Comparison of ENCODE assay signal across 36 cellular contexts in the genomic region with DNA sequence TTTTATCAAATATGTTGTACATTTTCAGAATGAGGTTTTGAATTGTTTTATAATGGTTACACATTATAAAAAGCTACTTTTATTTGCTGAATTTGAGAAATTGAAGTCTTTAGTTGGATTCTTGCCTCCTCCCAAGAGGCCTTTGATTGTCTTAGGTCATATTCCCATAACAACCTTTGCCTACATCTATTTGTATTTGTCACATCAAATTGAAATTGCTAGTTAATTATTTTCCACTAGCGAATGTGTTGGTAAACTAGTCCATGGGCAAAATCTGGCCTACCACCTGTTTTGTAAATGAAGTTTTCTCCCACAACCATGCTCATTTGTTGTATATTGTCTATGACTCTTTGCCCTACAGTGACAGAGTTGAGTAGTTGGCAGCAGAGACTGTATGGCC.
"Had no signal": no experiment of that assay in that cellular context is flagged by ENCODE, and none has a peak within 500 bp of the region (broad histone marks: within the 10 kb centered on the region; RNA-seq: fewer than 3 reads in every experiment).

No MANE protein-coding gene starts in this region.

- H3K27me3 ChIP-seq: adrenal gland, body of pancreas, brain microvascular endothelial cell, breast epithelium had no signal

- ATAC-seq: activated CD8-positive, alpha-beta T cell treated with anti-CD3 and anti-CD28 coated beads for 36 hours; activated naive CD4-positive, alpha-beta T cell treated with anti-CD3 and anti-CD28 coated beads, Interleukin-2, amount 50 U/mL, for 72 hours; activated T-cell treated with anti-CD3 and anti-CD28 coated beads, Interleukin-2, amount 50 U/mL, for 4 hours; activated T-cell treated with anti-CD3 and anti-CD28 coated beads, Interleukin-2, amount 50 U/mL, for 72 hours; activated T-helper 17 cell treated with anti-CD3 and anti-CD28 coated beads, Interleukin-2, amount 50 U/mL, for 72 hours; body of pancreas; T-cell had no signal

- H3K27ac Mint-ChIP-seq: activated B cell treated with CpG ODN at 0.5 μM for 24 hours; activated CD4-positive, alpha-beta memory T cell treated with anti-CD3 and anti-CD28 coated beads for 36 hours; activated CD4-positive, alpha-beta T cell treated with anti-CD3 and anti-CD28 coated beads, Interleukin-2, amount 10 ng/mL, durations not matched to agents 24 days and 14 days; activated CD8-positive, alpha-beta T cell treated with anti-CD3 and anti-CD28 coated beads for 36 hours; activated naive CD4-positive, alpha-beta T cell treated with anti-CD3 and anti-CD28 coated beads for 36 hours; activated naive CD4-positive, alpha-beta T cell treated with anti-CD3 and anti-CD28 coated beads, Interleukin-2, amount 50 U/mL, for 72 hours; activated naive CD8-positive, alpha-beta T cell treated with anti-CD3 and anti-CD28 coated beads for 36 hours; activated T-cell treated with anti-CD3 and anti-CD28 coated beads, Interleukin-2, amount 50 U/mL, for 72 hours; activated T-helper 1 cell treated with anti-CD3 and anti-CD28 coated beads, Interleukin-12 subunit alpha, Interleukin-12 subunit beta, Interleukin-2, Interleukin-4 antibody, amounts not matched to agents 30 ng/mL and 10 ng/mL and 1 ng/mL, durations not matched to agents 14 hours and 24 hours and 36 hours; activated T-helper 17 cell treated with anti-CD3 and anti-CD28 coated beads, Interleukin-2, amount 50 U/mL, for 72 hours; T-cell; T-helper 2 cell treated with Interferon-gamma antibody and Interleukin-4, amounts not matched to agents 5 μg/mL and 100 μg/mL, for 36 hours had no signal

- FAIRE-seq: astrocyte, TTC549 had no signal

- H3K4me3 ChIP-seq: adrenal gland, body of pancreas, breast epithelium had no signal

- DNase-seq: activated B cell treated with CpG ODN at 0.5 μM for 24 hours; activated CD4-positive, alpha-beta memory T cell treated with anti-CD3 and anti-CD28 coated beads for 36 hours; activated CD4-positive, alpha-beta T cell treated with anti-CD3 and anti-CD28 coated beads for 4 hours; activated CD4-positive, alpha-beta T cell treated with anti-CD3 and anti-CD28 coated beads, Interleukin-2, amount 10 ng/mL, durations not matched to agents 24 days and 14 days; activated CD4-positive, alpha-beta T cell treated with anti-CD3 and anti-CD28 coated beads, Interleukin-2, amount 50 U/mL, for 1 hour; activated CD4-positive, alpha-beta T cell treated with anti-CD3 and anti-CD28 coated beads, Interleukin-2, amount 50 U/mL, for 4 hours; activated CD4-positive, CD25-positive, alpha-beta regulatory T cell treated with anti-CD3 and anti-CD28 coated beads, Interleukin-2, amount 50 U/mL, for 72 hours; activated CD8-positive, alpha-beta memory T cell treated with anti-CD3 and anti-CD28 coated beads, Interleukin-2, amount 50 U/mL, for 4 hours; activated CD8-positive, alpha-beta T cell treated with anti-CD3 and anti-CD28 coated beads for 36 hours; activated effector memory CD4-positive, alpha-beta T cell treated with anti-CD3 and anti-CD28 coated beads, Interleukin-2, amount 50 U/mL, for 16 hours; activated gamma-delta T cell treated with Interleukin-2 at 50 U/mL for 16 hours; activated naive CD4-positive, alpha-beta T cell; activated naive CD4-positive, alpha-beta T cell treated with anti-CD3 and anti-CD28 coated beads for 36 hours; activated naive CD4-positive, alpha-beta T cell treated with anti-CD3 and anti-CD28 coated beads, Interleukin-2, amount 50 U/mL, for 16 hours; activated naive CD8-positive, alpha-beta T cell treated with anti-CD3 and anti-CD28 coated beads for 36 hours; activated T-cell treated with anti-CD3 and anti-CD28 coated beads for 4 hours; activated T-cell treated with anti-CD3 and anti-CD28 coated beads, Interleukin-2, amount 50 U/mL, for 1 hour; activated T-cell treated with anti-CD3 and anti-CD28 coated beads, Interleukin-2, amount 50 U/mL, for 4 hours; activated T-cell treated with anti-CD3 and anti-CD28 coated beads, Interleukin-2, amount 50 U/mL, for 72 hours; adrenal gland; amniotic stem cell; aorta; body of pancreas; brain microvascular endothelial cell; central memory CD4-positive, alpha-beta T cell; T-cell; T-helper 2 cell; T-helper 9 cell had no signal

- H3K4me1 ChIP-seq: adrenal gland, body of pancreas, breast epithelium had no signal

- H3K27me3 Mint-ChIP-seq: activated B cell treated with CpG ODN at 0.5 μM for 24 hours; activated CD4-positive, alpha-beta memory T cell treated with anti-CD3 and anti-CD28 coated beads for 36 hours; activated CD4-positive, alpha-beta T cell treated with anti-CD3 and anti-CD28 coated beads, Interleukin-2, amount 10 ng/mL, durations not matched to agents 24 days and 14 days; activated CD8-positive, alpha-beta T cell treated with anti-CD3 and anti-CD28 coated beads for 36 hours; activated naive CD8-positive, alpha-beta T cell treated with anti-CD3 and anti-CD28 coated beads for 36 hours; activated T-helper 17 cell treated with anti-CD3 and anti-CD28 coated beads, Interleukin-2, amount 50 U/mL, for 72 hours; T-cell had no signal

- H3K4me3 Mint-ChIP-seq: activated B cell treated with CpG ODN at 0.5 μM for 24 hours; activated CD4-positive, alpha-beta memory T cell treated with anti-CD3 and anti-CD28 coated beads for 36 hours; activated CD4-positive, alpha-beta T cell treated with anti-CD3 and anti-CD28 coated beads, Interleukin-2, amount 10 ng/mL, durations not matched to agents 24 days and 14 days; activated CD8-positive, alpha-beta T cell treated with anti-CD3 and anti-CD28 coated beads for 36 hours; activated naive CD4-positive, alpha-beta T cell treated with anti-CD3 and anti-CD28 coated beads for 36 hours; activated naive CD8-positive, alpha-beta T cell treated with anti-CD3 and anti-CD28 coated beads for 36 hours; activated T-cell treated with anti-CD3 and anti-CD28 coated beads, Interleukin-2, amount 50 U/mL, for 4 hours; activated T-cell treated with anti-CD3 and anti-CD28 coated beads, Interleukin-2, amount 50 U/mL, for 72 hours; activated T-helper 1 cell treated with anti-CD3 and anti-CD28 coated beads, Interleukin-12 subunit alpha, Interleukin-12 subunit beta, Interleukin-2, Interleukin-4 antibody, amounts not matched to agents 30 ng/mL and 10 ng/mL and 1 ng/mL, durations not matched to agents 14 hours and 24 hours and 36 hours; activated T-helper 17 cell treated with anti-CD3 and anti-CD28 coated beads, Interleukin-2, amount 50 U/mL, for 72 hours; T-cell; T-helper 2 cell treated with Interferon-gamma antibody and Interleukin-4, amounts not matched to agents 5 μg/mL and 100 μg/mL, for 36 hours had no signal

- H3K9me3 ChIP-seq: adrenal gland, body of pancreas, breast epithelium had no signal

- H3K4me1 Mint-ChIP-seq: activated B cell treated with CpG ODN at 0.5 μM for 24 hours; activated naive CD8-positive, alpha-beta T cell treated with anti-CD3 and anti-CD28 coated beads for 36 hours; T-cell had no signal

- H3K36me3 ChIP-seq: adrenal gland, brain microvascular endothelial cell, breast epithelium had no signal

- H3K27ac ChIP-seq: adrenal gland, body of pancreas, brain microvascular endothelial cell, breast epithelium, VCaP had no signal
